In the genomic region with DNA sequence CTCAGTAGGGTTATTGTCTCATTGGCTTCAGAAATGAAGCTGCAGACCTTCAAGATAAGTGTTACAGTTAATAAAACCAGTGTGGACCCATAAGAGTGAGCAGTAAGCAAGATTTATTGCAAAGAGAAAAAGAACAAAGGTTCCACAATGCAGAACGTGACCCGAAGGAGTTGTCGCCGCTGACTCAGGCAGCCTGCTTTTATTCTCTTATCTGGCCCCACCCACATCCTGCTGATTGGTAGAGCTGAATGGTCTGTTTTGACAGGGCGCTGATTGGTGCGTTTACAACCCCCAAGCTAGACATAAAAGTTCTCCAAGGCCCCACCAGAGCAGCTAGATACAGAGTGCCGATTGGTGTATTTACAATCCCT, we compare ENCODE assay signal across 1 cellular context.
TF ChIP-seq lines count a peak whose summit lies in the region.

No MANE protein-coding gene starts in this region.

TF ChIP-seq in K562, 482 proteins besides CTCF, POLR2A, EP300 and RAD21:
- TF ChIP-seq SOX6 (IDR thresholded peaks at IDR 0.05): 0 out of 2 replicates have a peak, but pooled peaks have one; percentile 54
- peak; percentile 15 for TF ChIP-seq TBP (optimal IDR thresholded peaks at IDR 0.05; ENCODE audit: low read depth, low read length)
- TF ChIP-seq NFYB (IDR thresholded peaks at IDR 0.05; ENCODE audit: extremely low read depth, insufficient read length): peak; percentile 78
- TF ChIP-seq, protein P1, sequence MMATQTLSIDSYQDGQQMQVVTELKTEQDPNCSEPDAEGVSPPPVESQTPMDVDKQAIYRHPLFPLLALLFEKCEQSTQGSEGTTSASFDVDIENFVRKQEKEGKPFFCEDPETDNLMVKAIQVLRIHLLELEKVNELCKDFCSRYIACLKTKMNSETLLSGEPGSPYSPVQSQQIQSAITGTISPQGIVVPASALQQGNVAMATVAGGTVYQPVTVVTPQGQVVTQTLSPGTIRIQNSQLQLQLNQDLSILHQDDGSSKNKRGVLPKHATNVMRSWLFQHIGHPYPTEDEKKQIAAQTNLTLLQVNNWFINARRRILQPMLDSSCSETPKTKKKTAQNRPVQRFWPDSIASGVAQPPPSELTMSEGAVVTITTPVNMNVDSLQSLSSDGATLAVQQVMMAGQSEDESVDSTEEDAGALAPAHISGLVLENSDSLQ (IDR thresholded peaks at IDR 0.05): 0 out of 2 replicates have a peak, but pooled peaks have one; percentile 24
